Comparison of ENCODE assay signal across 1 cellular context in the genomic region with DNA sequence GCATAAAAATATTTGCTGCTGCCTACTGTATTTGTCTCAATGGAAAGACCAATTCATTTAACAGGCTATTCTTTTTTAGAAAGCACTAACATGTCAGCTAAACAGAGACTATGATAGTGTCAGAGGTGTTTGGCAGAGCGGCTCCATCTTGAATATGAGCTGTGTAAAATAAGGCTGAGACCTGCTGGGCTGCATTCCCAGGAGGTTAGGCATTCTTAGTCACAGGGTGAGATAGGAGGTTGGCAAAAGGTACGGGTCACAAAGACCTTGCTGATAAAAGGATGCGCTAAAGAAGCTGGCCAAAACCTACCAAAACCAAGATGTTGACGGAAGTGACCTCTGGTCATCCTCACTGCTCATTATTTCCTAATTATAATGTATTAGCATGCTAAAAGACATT.
TF ChIP-seq lines count a peak whose summit lies in the region.

No MANE protein-coding gene starts in this region.

TF ChIP-seq in HCT116, 20 proteins besides CTCF, POLR2A, EP300 and RAD21 (continued from another document):
- TF ChIP-seq, protein P1, sequence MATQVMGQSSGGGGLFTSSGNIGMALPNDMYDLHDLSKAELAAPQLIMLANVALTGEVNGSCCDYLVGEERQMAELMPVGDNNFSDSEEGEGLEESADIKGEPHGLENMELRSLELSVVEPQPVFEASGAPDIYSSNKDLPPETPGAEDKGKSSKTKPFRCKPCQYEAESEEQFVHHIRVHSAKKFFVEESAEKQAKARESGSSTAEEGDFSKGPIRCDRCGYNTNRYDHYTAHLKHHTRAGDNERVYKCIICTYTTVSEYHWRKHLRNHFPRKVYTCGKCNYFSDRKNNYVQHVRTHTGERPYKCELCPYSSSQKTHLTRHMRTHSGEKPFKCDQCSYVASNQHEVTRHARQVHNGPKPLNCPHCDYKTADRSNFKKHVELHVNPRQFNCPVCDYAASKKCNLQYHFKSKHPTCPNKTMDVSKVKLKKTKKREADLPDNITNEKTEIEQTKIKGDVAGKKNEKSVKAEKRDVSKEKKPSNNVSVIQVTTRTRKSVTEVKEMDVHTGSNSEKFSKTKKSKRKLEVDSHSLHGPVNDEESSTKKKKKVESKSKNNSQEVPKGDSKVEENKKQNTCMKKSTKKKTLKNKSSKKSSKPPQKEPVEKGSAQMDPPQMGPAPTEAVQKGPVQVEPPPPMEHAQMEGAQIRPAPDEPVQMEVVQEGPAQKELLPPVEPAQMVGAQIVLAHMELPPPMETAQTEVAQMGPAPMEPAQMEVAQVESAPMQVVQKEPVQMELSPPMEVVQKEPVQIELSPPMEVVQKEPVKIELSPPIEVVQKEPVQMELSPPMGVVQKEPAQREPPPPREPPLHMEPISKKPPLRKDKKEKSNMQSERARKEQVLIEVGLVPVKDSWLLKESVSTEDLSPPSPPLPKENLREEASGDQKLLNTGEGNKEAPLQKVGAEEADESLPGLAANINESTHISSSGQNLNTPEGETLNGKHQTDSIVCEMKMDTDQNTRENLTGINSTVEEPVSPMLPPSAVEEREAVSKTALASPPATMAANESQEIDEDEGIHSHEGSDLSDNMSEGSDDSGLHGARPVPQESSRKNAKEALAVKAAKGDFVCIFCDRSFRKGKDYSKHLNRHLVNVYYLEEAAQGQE (IDR thresholded peaks at IDR 0.05; ENCODE audit: low read depth), result no peak
- no peak for TF ChIP-seq EZH2 (IDR thresholded peaks at IDR 0.05)
- no peak for TF ChIP-seq SP1 (IDR thresholded peaks at IDR 0.05; ENCODE audit: low read depth)
- 0 out of 2 replicates have a peak, but pooled peaks have one; percentile 20 for TF ChIP-seq JUND (IDR thresholded peaks at IDR 0.05)
- no peak for TF ChIP-seq EZH2phosphoT487 (IDR thresholded peaks at IDR 0.05; ENCODE audit: borderline replicate concordance)
- TF ChIP-seq CEBPB (IDR thresholded peaks at IDR 0.05; ENCODE audit: low read depth), result no peak
- no peak for TF ChIP-seq SRF (IDR thresholded peaks at IDR 0.05; ENCODE audit: low read depth)
- peak; percentile 20; the same call in 1 of the 2 replicates for TF ChIP-seq FOSL1 (IDR thresholded peaks at IDR 0.05; ENCODE audit: low read depth)
- peak; percentile 41 for TF ChIP-seq YY1 (IDR thresholded peaks at IDR 0.05; ENCODE audit: extremely low read depth, insufficient replicate concordance, low read depth, low read length)
TF ChIP-seq in HCT116: peak in this region for 3.
